ENCODE assay signal across 1 cellular context in genomic region chr9:109114670-109115069, GRCh38.
TF ChIP-seq lines count a peak whose summit lies in the region.

No MANE protein-coding gene starts in this region.

TF ChIP-seq in GM12878, 131 proteins besides CTCF, POLR2A, EP300 and RAD21:
- TF ChIP-seq GABPA (IDR thresholded peaks at IDR 0.05; ENCODE audit: low read depth), result no peak
- TF ChIP-seq MLLT1 (IDR thresholded peaks at IDR 0.05), result no peak
- TF ChIP-seq MEF2A (IDR thresholded peaks at IDR 0.05; ENCODE audit: insufficient read depth, low read depth, low read length), result 0 out of 2 replicates have a peak, but pooled peaks have one; percentile 10
- peak; percentile 22; the same call in 1 of the 2 replicates for TF ChIP-seq NFIC (IDR thresholded peaks at IDR 0.05; ENCODE audit: low read depth, low read length)
- TF ChIP-seq JUNB (IDR thresholded peaks at IDR 0.05), result peak; percentile 25; the same call in 1 of the 2 replicates
- no peak for TF ChIP-seq SUZ12 (IDR thresholded peaks at IDR 0.05; ENCODE audit: unreplicated experiment)
